In the genomic region with DNA sequence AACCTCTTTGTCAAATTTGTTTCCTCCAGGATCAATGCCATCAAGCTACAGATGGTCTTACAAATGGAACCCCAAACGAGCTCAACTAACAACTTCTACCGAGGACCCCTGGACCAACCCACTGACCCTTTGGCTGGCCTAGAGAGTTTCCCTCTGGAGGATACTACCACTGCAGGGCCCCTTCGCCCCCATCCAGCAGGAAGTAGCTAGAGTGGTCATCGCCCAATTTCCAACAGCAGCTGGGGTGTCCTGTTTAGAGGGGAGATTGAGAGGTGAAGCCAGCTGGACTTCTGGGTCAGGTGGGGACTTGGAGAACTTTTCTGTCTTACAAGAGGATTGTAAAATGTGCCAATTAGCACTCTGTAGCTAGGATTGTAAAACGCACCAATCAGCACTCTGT, we compare ENCODE assay signal across 16 cellular contexts. TPM values are rescaled to one million over a fixed set of nuclear protein-coding genes. Genes with fewer than 3 reads are reported as not detected.
"Had no signal": no experiment of that assay in that cellular context is flagged by ENCODE, and none has a peak within 500 bp of the region (broad histone marks: within the 10 kb centered on the region; RNA-seq: fewer than 3 reads in every experiment).

No MANE protein-coding gene starts in this region.

RNA-seq across cellular contexts. Expression of a gene that starts 1.4 kb away (rescaled TPM):
- total RNA-seq: activated T-cell treated with anti-CD3 and anti-CD28 coated beads, Interleukin-2, amount 50 U/mL, for 4 hours; body of pancreas; dermis blood vessel endothelial cell; endothelial cell of umbilical vein; fibroblast of lung; fibroblast of villous mesenchyme; glomerular endothelial cell; T-helper 17 cell had no signal

RNA-seq across cellular contexts. Expression of a gene that starts 19.1 kb away (rescaled TPM):
- total RNA-seq: activated CD8-positive, alpha-beta T cell treated with anti-CD3 and anti-CD28 coated beads for 36 hours; activated naive CD8-positive, alpha-beta T cell treated with anti-CD3 and anti-CD28 coated beads for 36 hours; activated T-helper 17 cell treated with anti-CD3 and anti-CD28 coated beads, Interleukin-2, amount 50 U/mL, for 72 hours; aorta; body of pancreas; chondrocyte; dermis blood vessel endothelial cell; endothelial cell of umbilical vein; esophagus muscularis mucosa; fibroblast of lung; fibroblast of villous mesenchyme; gastroesophageal sphincter; glomerular endothelial cell; heart right ventricle; T-helper 17 cell had no signal

RNA-seq across cellular contexts. Expression of a gene that starts 33.7 kb away (rescaled TPM):
- total RNA-seq: activated CD8-positive, alpha-beta T cell treated with anti-CD3 and anti-CD28 coated beads for 36 hours; activated naive CD8-positive, alpha-beta T cell treated with anti-CD3 and anti-CD28 coated beads for 36 hours; activated T-helper 17 cell treated with anti-CD3 and anti-CD28 coated beads, Interleukin-2, amount 50 U/mL, for 72 hours; aorta; body of pancreas; chondrocyte; dermis blood vessel endothelial cell; endothelial cell of umbilical vein; esophagus muscularis mucosa; fibroblast of lung; fibroblast of villous mesenchyme; gastroesophageal sphincter; glomerular endothelial cell; T-helper 17 cell had no signal

RNA-seq across cellular contexts. Expression of a gene that starts 42.0 kb away (rescaled TPM):
- total RNA-seq: chondrocyte, dermis blood vessel endothelial cell, fibroblast of lung, glomerular endothelial cell had no signal
